ENCODE assay signal across 24 cellular contexts in the genomic region with DNA sequence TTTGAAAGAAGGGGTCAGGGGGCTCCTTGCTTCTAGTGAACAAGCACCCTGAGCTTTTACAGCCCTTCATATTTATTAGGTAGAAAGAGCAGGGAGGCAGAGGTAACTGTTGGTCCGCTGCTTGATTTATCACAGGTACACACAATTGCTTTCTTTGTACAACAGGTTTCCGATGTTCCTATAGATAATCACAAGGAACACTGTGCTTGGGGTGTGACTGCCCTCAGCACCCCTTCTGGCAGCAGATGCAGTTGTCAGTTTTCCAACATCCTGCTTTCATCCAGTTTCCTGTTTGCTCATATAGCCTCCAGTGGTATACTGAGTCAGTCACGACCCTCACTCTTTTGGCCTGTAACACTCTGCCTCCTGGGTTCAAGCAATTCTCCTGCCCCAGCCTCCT.
"Had no signal": no experiment of that assay in that cellular context is flagged by ENCODE, and none has a peak within 500 bp of the region (broad histone marks: within the 10 kb centered on the region; RNA-seq: fewer than 3 reads in every experiment).

No MANE protein-coding gene starts in this region.

- H3K27ac ChIP-seq: esophagus muscularis mucosa, foreskin keratinocyte, gastroesophageal sphincter, heart left ventricle, hepatocyte, neural progenitor cell, psoas muscle, sigmoid colon, spleen, suprapubic skin, transverse colon, vagina had no signal

- H3K4me1 Mint-ChIP-seq: nephron; neural progenitor cell; stimulated activated naive B cell treated with anti-CD40 and anti-IgM and Interleukin-4, amounts not matched to agents 10 μg/mL and 1 μg/mL and 100 μg/mL, for 72 hours had no signal

- DNase-seq: effector CD8-positive, alpha-beta T cell; foreskin keratinocyte; heart left ventricle; kidney; mesenchymal stem cell; naive thymus-derived CD4-positive, alpha-beta T cell; psoas muscle; right cardiac atrium; sigmoid colon; spleen; stimulated activated naive B cell treated with anti-CD40 and anti-IgM and Interleukin-4, amounts not matched to agents 10 μg/mL and 1 μg/mL and 100 μg/mL, for 72 hours; transverse colon had no signal

- H3K4me3 Mint-ChIP-seq: dendritic cell treated with granulocyte-macrophage colony-stimulating factor and Interleukin-4, amounts not matched to agents 40 ng/mL and 50 ng/mL, for 4 days; mesothelial cell of epicardium; naive thymus-derived CD4-positive, alpha-beta T cell; nephron; neural progenitor cell; stimulated activated naive B cell treated with anti-CD40 and anti-IgM and Interleukin-4, amounts not matched to agents 10 μg/mL and 1 μg/mL and 100 μg/mL, for 72 hours; stimulated activated naive CD8-positive, alpha-beta T cell treated with anti-CD3 and anti-CD28 coated beads, Interleukin-15, Interleukin-2, amounts not matched to agents 100 ng/mL and 50 ng/mL, for 24 hours had no signal

- FAIRE-seq: colon, kidney had no signal

- H3K4me2 ChIP-seq: hepatocyte, neural progenitor cell had no signal

- H3K36me3 Mint-ChIP-seq: mesothelial cell of epicardium, neural progenitor cell had no signal

- H3K9ac ChIP-seq: neural progenitor cell had no signal

- H3K79me2 ChIP-seq: hepatocyte had no signal

- H3K9me3 ChIP-seq: esophagus muscularis mucosa, gastroesophageal sphincter, heart left ventricle, psoas muscle, sigmoid colon, spleen, suprapubic skin, transverse colon, vagina had no signal

- ATAC-seq: foreskin keratinocyte; gastroesophageal sphincter; heart left ventricle; left lobe of liver; naive thymus-derived CD4-positive, alpha-beta T cell; psoas muscle; right cardiac atrium; stimulated activated naive B cell treated with anti-CD40 and anti-IgM and Interleukin-4, amounts not matched to agents 10 μg/mL and 1 μg/mL and 100 μg/mL, for 72 hours had no signal

- H3K36me3 ChIP-seq: neural progenitor cell, vagina had no signal

- H3K27me3 ChIP-seq: esophagus muscularis mucosa, foreskin keratinocyte, gastroesophageal sphincter, heart left ventricle, hepatocyte, neural progenitor cell, sigmoid colon, spleen, suprapubic skin, transverse colon, vagina had no signal

- H3K9me3 Mint-ChIP-seq: dendritic cell treated with granulocyte-macrophage colony-stimulating factor and Interleukin-4, amounts not matched to agents 40 ng/mL and 50 ng/mL, for 4 days; mesothelial cell of epicardium; nephron; neural progenitor cell; stimulated activated naive B cell treated with anti-CD40 and anti-IgM and Interleukin-4, amounts not matched to agents 10 μg/mL and 1 μg/mL and 100 μg/mL, for 72 hours; stimulated activated naive CD8-positive, alpha-beta T cell treated with anti-CD3 and anti-CD28 coated beads, Interleukin-15, Interleukin-2, amounts not matched to agents 100 ng/mL and 50 ng/mL, for 24 hours had no signal

- H3K4me3 ChIP-seq: esophagus muscularis mucosa, gastroesophageal sphincter, heart left ventricle, hepatocyte, neural progenitor cell, psoas muscle, sigmoid colon, spleen, suprapubic skin, transverse colon, vagina had no signal

- H3K4me1 ChIP-seq: esophagus muscularis mucosa, foreskin keratinocyte, gastroesophageal sphincter, neural progenitor cell, psoas muscle, sigmoid colon, spleen, suprapubic skin, transverse colon, vagina had no signal

- H2AFZ ChIP-seq: hepatocyte, neural progenitor cell had no signal

- H3K27me3 Mint-ChIP-seq: dendritic cell treated with granulocyte-macrophage colony-stimulating factor and Interleukin-4, amounts not matched to agents 40 ng/mL and 50 ng/mL, for 4 days; naive thymus-derived CD4-positive, alpha-beta T cell; stimulated activated naive B cell treated with anti-CD40 and anti-IgM and Interleukin-4, amounts not matched to agents 10 μg/mL and 1 μg/mL and 100 μg/mL, for 72 hours; stimulated activated naive CD8-positive, alpha-beta T cell treated with anti-CD3 and anti-CD28 coated beads, Interleukin-15, Interleukin-2, amounts not matched to agents 100 ng/mL and 50 ng/mL, for 24 hours had no signal

- H3K27ac Mint-ChIP-seq: dendritic cell treated with granulocyte-macrophage colony-stimulating factor and Interleukin-4, amounts not matched to agents 40 ng/mL and 50 ng/mL, for 4 days; mesothelial cell of epicardium; naive thymus-derived CD4-positive, alpha-beta T cell; nephron; neural progenitor cell; stimulated activated naive B cell treated with anti-CD40 and anti-IgM and Interleukin-4, amounts not matched to agents 10 μg/mL and 1 μg/mL and 100 μg/mL, for 72 hours; stimulated activated naive CD8-positive, alpha-beta T cell treated with anti-CD3 and anti-CD28 coated beads, Interleukin-15, Interleukin-2, amounts not matched to agents 100 ng/mL and 50 ng/mL, for 24 hours had no signal
